In genomic region chrX:151488677-151489076, GRCh38 we compare ENCODE assay signal across 8 cellular contexts.
A peak's percentile ranks its signal among the peaks of the same experiment; 100 is the strongest.
DNase-seq lines count a peak whose midpoint lies in the region; FAIRE-seq and TF ChIP-seq lines count a peak whose summit lies in the region.

No MANE protein-coding gene starts in this region.

- H3K4me1 ChIP-seq in colonic mucosa = no peaks in the 10 kb centered on the region

- H3K9me3 ChIP-seq in colonic mucosa = no peaks in the 10 kb centered on the region

- H3K9ac ChIP-seq in colonic mucosa (ENCODE audit: low read depth in 2 of 2, low read length in 2 of 2) = no peak overlapping the region

- H3K27ac ChIP-seq in VCaP (no peak overlapping the region), colonic mucosa (no peak overlapping the region)

- no peak overlapping the region for H3K4me3 ChIP-seq in retinal pigment epithelial cell (ENCODE audit: low read length)
- H3K4me3 ChIP-seq in colonic mucosa = no peak overlapping the region

- peak; percentile 73 for TF ChIP-seq CTCF in VCaP (conservative IDR thresholded peaks at IDR 0.05)
- peak; percentile 51 for TF ChIP-seq CTCF in retinal pigment epithelial cell (conservative IDR thresholded peaks at IDR 0.05; ENCODE audit: low read depth, low read length)
- TF ChIP-seq CTCF in colonic mucosa (IDR thresholded peaks at IDR 0.05) = no peak

- no peaks in the 10 kb centered on the region for H3K27me3 ChIP-seq in colonic mucosa

- H3K36me3 ChIP-seq in colonic mucosa = no peaks in the 10 kb centered on the region

- intact Hi-C loops in colonic mucosa (cut with DNase I) = no loop called here

- peak; percentile 8 to 51 for DNase-seq in AML-193 (lab: John Stamatoyannopoulos, UW)
- no peak for DNase-seq in GM18507 (ENCODE audit: extremely low spot score, insufficient read length, low read depth)
- DNase-seq in HuH-7 (ENCODE audit: low spot score) = peak; percentile 4
- no peak for DNase-seq in retinal pigment epithelial cell (ENCODE audit: low read depth)
- no peak for DNase-seq in dedifferentiated amniotic fluid mesenchymal stem cell (ENCODE audit: extremely low spot score)
- DNase-seq in colonic mucosa = no peak
- no peak for DNase-seq in NCI-H524 treated with DMSO at 0.1 percent for 48 hours (lab: John Stamatoyannopoulos, UW)

- FAIRE-seq in GM18507 (lab: Jason Lieb, UNC) = peak; percentile 85

Comparison
In these comparisons a context has a peak if more than half of its experiments do, and no peak if none do; other contexts are left out.
1. DNase-seq: peak in AML-193 (2 of 2) and HuH-7 (single experiment); none in GM18507 (single experiment), retinal pigment epithelial cell (single experiment), dedifferentiated amniotic fluid mesenchymal stem cell (single experiment), colonic mucosa (single experiment) and NCI-H524 treated with DMSO at 0.1 percent for 48 hours (single experiment).